Comparison of ENCODE assay signal across 18 cellular contexts in genomic region chr9:111919875-111920274, GRCh38.
"Had no signal": no experiment of that assay in that cellular context is flagged by ENCODE, and none has a peak within 500 bp of the region (broad histone marks: within the 10 kb centered on the region; RNA-seq: fewer than 3 reads in every experiment).

No MANE protein-coding gene starts in this region.

- H2AFZ ChIP-seq: parathyroid adenoma had no signal

- ATAC-seq: activated CD8-positive, alpha-beta T cell treated with anti-CD3 and anti-CD28 coated beads for 36 hours; activated T-cell treated with anti-CD3 and anti-CD28 coated beads, Interleukin-2, amount 50 U/mL, for 72 hours; gastroesophageal sphincter; heart right ventricle; left cardiac atrium; naive thymus-derived CD4-positive, alpha-beta T cell had no signal

- H3K9me3 ChIP-seq: gastroesophageal sphincter, heart right ventricle, transverse colon, vagina had no signal

- DNase-seq: activated CD4-positive, alpha-beta T cell treated with anti-CD3 and anti-CD28 coated beads for 4 hours; activated CD8-positive, alpha-beta memory T cell treated with anti-CD3 and anti-CD28 coated beads, Interleukin-2, amount 50 U/mL, for 4 hours; activated CD8-positive, alpha-beta T cell treated with anti-CD3 and anti-CD28 coated beads for 36 hours; activated gamma-delta T cell; activated T-cell treated with anti-CD3 and anti-CD28 coated beads, Interleukin-2, amount 50 U/mL, for 72 hours; erythroblast; heart right ventricle; left cardiac atrium; naive thymus-derived CD4-positive, alpha-beta T cell; stimulated activated CD4-positive, alpha-beta T cell treated with anti-CD3 and anti-CD28 coated beads, Interleukin-2, amount 100 ng/mL, for 24 hours; stimulated activated naive CD4-positive, alpha-beta T cell; T-helper 2 cell; transverse colon had no signal

- H3K79me2 ChIP-seq: parathyroid adenoma had no signal

- H3K4me1 ChIP-seq: parathyroid adenoma had no signal

- H3K27ac ChIP-seq: gastroesophageal sphincter, heart right ventricle, parathyroid adenoma, transverse colon, vagina had no signal

- FAIRE-seq: astrocyte, bronchial epithelial cell had no signal

- H3K9ac ChIP-seq: parathyroid adenoma had no signal

- H3K27me3 ChIP-seq: gastroesophageal sphincter, heart right ventricle, transverse colon, vagina had no signal

- H3K4me3 ChIP-seq: gastroesophageal sphincter, heart right ventricle, transverse colon, vagina had no signal

- H3K36me3 ChIP-seq: vagina had no signal
